ENCODE assay signal across 9 cellular contexts in genomic region chr11:72222907-72223614, GRCh38. TPM values are rescaled to one million over a fixed set of nuclear protein-coding genes. Genes with fewer than 3 reads are reported as not detected.
DNase-seq lines count a peak whose midpoint lies in the region; ATAC-seq and FAIRE-seq lines count a peak whose summit lies in the region.
"Had no signal": no experiment of that assay in that cellular context is flagged by ENCODE, and none has a peak within 500 bp of the region (broad histone marks: within the 10 kb centered on the region; RNA-seq: fewer than 3 reads in every experiment).

No MANE protein-coding gene starts in this region.

- H3K4me3 ChIP-seq in small intestine (ENCODE audit: low read depth in 1 of 2, low read length in 2 of 2): peak overlapping the region; percentile 92 to 94

- no peak for FAIRE-seq in small intestine (lab: Jason Lieb, UNC)
- FAIRE-seq: A204.1 had no signal

- peaks cover 0 to 6% of the 10 kb centered on the region in 2 donors for H3K36me3 ChIP-seq in small intestine (ENCODE audit: control insufficient read depth in 2 of 2, insufficient read depth in 2 of 2, low read length in 2 of 2)

- DNase-seq in NK-92 treated with Interleukin-12 subunit alpha and Interleukin-12 subunit beta, amount 100 ng/mL, for 24 hours (lab: John Stamatoyannopoulos, UW): peak; percentile 93
- no peak for DNase-seq in NK-92 (lab: John Stamatoyannopoulos, UW; ENCODE audit: unreplicated experiment)
- DNase-seq in NCI-H2107 (lab: John Stamatoyannopoulos, UW): peak; percentile 72
- peak; percentile 98 for DNase-seq in UCSD-AML1 (lab: John Stamatoyannopoulos, UW; ENCODE audit: unreplicated experiment)
- DNase-seq in brain pericyte (ENCODE audit: low read depth, low spot score): peak; percentile 85
- DNase-seq in iPS-NIHi11 (ENCODE audit: low spot score): peak; percentile 89
- DNase-seq in small intestine: peak; percentile 95

- WGBS in small intestine, 3 donors: 0 to 1% (median 1%) methylated on average over 44 to 47 of the region's 47 CpGs

- no peaks in the 10 kb centered on the region for H3K27me3 ChIP-seq in small intestine (ENCODE audit: control insufficient read depth in 2 of 2, insufficient read depth in 2 of 2, low read length in 2 of 2)

- H3K27ac ChIP-seq in small intestine (ENCODE audit: low read depth in 1 of 2, low read length in 1 of 2): peak overlapping the region; percentile 95 to 97

- H3K9me3 ChIP-seq in small intestine (ENCODE audit: control insufficient read depth, low read depth): no peaks in the 10 kb centered on the region

- ATAC-seq in HG03045 (IDR thresholded peaks at IDR 0.05; ENCODE audit: unreplicated experiment): peak; percentile 67

- H3K4me1 ChIP-seq in small intestine (ENCODE audit: control insufficient read depth in 2 of 2, insufficient read depth in 1 of 2, low read depth in 1 of 2, low read length in 1 of 2): peaks cover 2 to 8% of the 10 kb centered on the region in 2 donors

RNA-seq across cellular contexts. Expression of gene INPPL1, which starts 1.5 kb away (rescaled TPM):
- 10 to 100 TPM; 43.2 to 63.7 (median 57.7) TPM for polyA plus RNA-seq in small intestine

RNA-seq across cellular contexts. Expression of gene FOLR2, which starts 6.5 kb away (rescaled TPM):
- polyA plus RNA-seq in small intestine: 10 to 100 TPM in 1 of 3 donors, 1 to 10 TPM in 1, under 1 TPM in 1; 0.67 to 24.2 (median 6.8) TPM

RNA-seq across cellular contexts. Expression of gene PHOX2A, which starts 20.9 kb away (rescaled TPM):
- 1 to 10 TPM in 1 of 3 donors, not detected in 2; 3.3 TPM for polyA plus RNA-seq in small intestine

RNA-seq across cellular contexts. Expression of gene FOLR1, which starts 31.1 kb away (rescaled TPM):
- under 1 TPM in 1 of 3 donors, not detected in 2; 0.19 TPM for polyA plus RNA-seq in small intestine
